ENCODE assay signal across 10 cellular contexts in the genomic region with DNA sequence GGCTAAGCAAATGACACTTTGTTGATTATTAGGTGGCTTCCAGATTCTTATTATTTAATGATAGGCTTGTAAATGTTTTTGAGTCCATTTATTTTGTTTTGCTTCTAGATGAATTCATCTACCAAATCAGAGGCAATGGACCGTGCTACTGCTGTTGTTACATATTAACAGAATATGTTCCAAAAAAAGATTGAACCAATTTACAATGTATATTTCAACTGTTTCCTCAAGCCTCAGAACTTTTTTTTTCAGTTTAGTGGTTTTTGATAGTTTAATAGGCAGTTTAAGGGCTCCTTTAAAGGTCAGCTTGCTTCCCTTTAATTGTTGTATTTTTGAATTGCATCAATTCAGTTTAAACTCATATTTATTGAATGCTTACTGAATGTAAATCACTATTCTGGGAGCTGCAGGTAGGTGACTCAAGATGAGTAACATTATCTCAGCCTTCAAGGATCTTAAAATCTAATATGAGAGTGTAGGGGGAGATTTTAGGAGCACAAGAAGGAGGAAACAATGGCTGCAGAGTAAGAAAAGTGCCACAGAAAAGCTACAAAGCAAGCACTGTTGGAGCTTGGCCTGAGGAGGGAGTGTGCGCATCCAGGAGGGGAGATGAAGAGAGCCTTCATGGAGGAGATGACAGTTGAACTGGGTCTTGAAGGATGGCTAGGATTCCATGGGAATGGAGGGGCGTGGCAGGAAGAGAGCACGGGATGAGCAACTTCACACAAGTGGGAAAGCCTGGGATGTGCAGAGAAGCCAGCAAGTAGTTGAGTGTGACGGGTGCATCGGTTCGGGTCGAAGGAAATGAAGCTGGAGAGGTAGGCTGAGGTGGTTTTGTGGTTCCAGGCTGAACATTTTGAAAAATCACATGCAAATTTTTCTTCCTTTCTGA. TPM values are rescaled to one million over a fixed set of nuclear protein-coding genes. Genes with fewer than 3 reads are reported as not detected.
DNase-seq lines count a peak whose midpoint lies in the region; ATAC-seq, FAIRE-seq and TF ChIP-seq lines count a peak whose summit lies in the region.
"Had no signal": no experiment of that assay in that cellular context is flagged by ENCODE, and none has a peak within 500 bp of the region (broad histone marks: within the 10 kb centered on the region; RNA-seq: fewer than 3 reads in every experiment).

No MANE protein-coding gene starts in this region.

- ATAC-seq in activated naive CD4-positive, alpha-beta T cell treated with anti-CD3 and anti-CD28 coated beads, Interleukin-2, amount 50 U/mL, for 72 hours, result peak; percentile 64 to 73
- ATAC-seq in HG03139 (IDR thresholded peaks at IDR 0.05; ENCODE audit: unreplicated experiment), result no peak

- no peak for FAIRE-seq in HTR-8/SVneo (lab: Jason Lieb, UNC)

- H3K4me1 Mint-ChIP-seq in IgD-negative memory B cell (peaks cover 34 to 51% (median 41%) of the 10 kb centered on the region in 3 donors), nephron (peaks cover 58% of the 10 kb centered on the region)

- peak overlapping the region in 2 of 3 donors; percentile 4 for H3K27ac Mint-ChIP-seq in IgD-negative memory B cell
- peak overlapping the region in 1 of 2 donors; percentile 66 for H3K27ac Mint-ChIP-seq in activated naive CD4-positive, alpha-beta T cell treated with anti-CD3 and anti-CD28 coated beads, Interleukin-2, amount 50 U/mL, for 72 hours
- H3K27ac Mint-ChIP-seq in nephron, result peak overlapping the region; percentile 6 to 83 (median 16)

- TF ChIP-seq CTCF in GM12872 (IDR thresholded peaks at IDR 0.05; ENCODE audit: insufficient read depth, low read depth, low read length) (peak; percentile 38; the same call in 2 of the 3 replicates), nephron (IDR thresholded peaks at IDR 0.05; ENCODE audit: unreplicated experiment in 3 of 3) (no peak)

- H3K27me3 Mint-ChIP-seq in IgD-negative memory B cell, result no peaks in the 10 kb centered on the region
- no peaks in the 10 kb centered on the region for H3K27me3 Mint-ChIP-seq in nephron (ENCODE audit: low read depth)

- H3K9me3 Mint-ChIP-seq in IgD-negative memory B cell (no peaks in the 10 kb centered on the region), nephron (no peaks in the 10 kb centered on the region)
- H3K9me3 Mint-ChIP-seq in activated naive CD4-positive, alpha-beta T cell treated with anti-CD3 and anti-CD28 coated beads, Interleukin-2, amount 50 U/mL, for 72 hours, result no peaks in the 10 kb centered on the region

- H3K36me3 Mint-ChIP-seq in IgD-negative memory B cell, result peaks cover 2% of the 10 kb centered on the region
- H3K36me3 Mint-ChIP-seq in activated naive CD4-positive, alpha-beta T cell treated with anti-CD3 and anti-CD28 coated beads, Interleukin-2, amount 50 U/mL, for 72 hours, result peaks cover 0 to 36% of the 10 kb centered on the region in 2 donors
- peaks cover 12% of the 10 kb centered on the region for H3K36me3 Mint-ChIP-seq in nephron (ENCODE audit: low read depth)

- no peak for DNase-seq in activated naive CD4-positive, alpha-beta T cell treated with anti-CD3 and anti-CD28 coated beads, Interleukin-2, amount 50 U/mL, for 72 hours (ENCODE audit: low spot score in 2 of 2)
- no peak for DNase-seq in HTR-8/SVneo (ENCODE audit: insufficient read length, low spot score)
- DNase-seq in NCI-H2029 (lab: John Stamatoyannopoulos, UW), result no peak
- no peak for DNase-seq in RPMI8226
- DNase-seq: anterior cingulate cortex, posterior cingulate gyrus had no signal

- peak overlapping the region in 3 of 4 donors; percentile 41 to 84 (median 80) for H3K4me3 Mint-ChIP-seq in IgD-negative memory B cell
- H3K4me3 Mint-ChIP-seq in nephron, result peak overlapping the region in 2 of 3 experiments; percentile 81 to 82

RNA-seq across cellular contexts. Expression of a gene that starts 14.7 kb away (rescaled TPM):
- 39.7 TPM for polyA plus RNA-seq in IgD-negative memory B cell
- total RNA-seq in activated naive CD4-positive, alpha-beta T cell treated with anti-CD3 and anti-CD28 coated beads, Interleukin-2, amount 50 U/mL, for 72 hours, result 100 to 1,000 TPM in 1 of 2 donors, 10 to 100 TPM in 1; 78.8 to 131 TPM

RNA-seq across cellular contexts. Expression of a gene that starts 44.9 kb away (rescaled TPM):
- polyA plus RNA-seq in IgD-negative memory B cell, result 4.7 TPM
- total RNA-seq in activated naive CD4-positive, alpha-beta T cell treated with anti-CD3 and anti-CD28 coated beads, Interleukin-2, amount 50 U/mL, for 72 hours, result 10 to 100 TPM; 27.9 to 36.3 TPM
